Comparison of ENCODE assay signal across 8 cellular contexts in the genomic region with DNA sequence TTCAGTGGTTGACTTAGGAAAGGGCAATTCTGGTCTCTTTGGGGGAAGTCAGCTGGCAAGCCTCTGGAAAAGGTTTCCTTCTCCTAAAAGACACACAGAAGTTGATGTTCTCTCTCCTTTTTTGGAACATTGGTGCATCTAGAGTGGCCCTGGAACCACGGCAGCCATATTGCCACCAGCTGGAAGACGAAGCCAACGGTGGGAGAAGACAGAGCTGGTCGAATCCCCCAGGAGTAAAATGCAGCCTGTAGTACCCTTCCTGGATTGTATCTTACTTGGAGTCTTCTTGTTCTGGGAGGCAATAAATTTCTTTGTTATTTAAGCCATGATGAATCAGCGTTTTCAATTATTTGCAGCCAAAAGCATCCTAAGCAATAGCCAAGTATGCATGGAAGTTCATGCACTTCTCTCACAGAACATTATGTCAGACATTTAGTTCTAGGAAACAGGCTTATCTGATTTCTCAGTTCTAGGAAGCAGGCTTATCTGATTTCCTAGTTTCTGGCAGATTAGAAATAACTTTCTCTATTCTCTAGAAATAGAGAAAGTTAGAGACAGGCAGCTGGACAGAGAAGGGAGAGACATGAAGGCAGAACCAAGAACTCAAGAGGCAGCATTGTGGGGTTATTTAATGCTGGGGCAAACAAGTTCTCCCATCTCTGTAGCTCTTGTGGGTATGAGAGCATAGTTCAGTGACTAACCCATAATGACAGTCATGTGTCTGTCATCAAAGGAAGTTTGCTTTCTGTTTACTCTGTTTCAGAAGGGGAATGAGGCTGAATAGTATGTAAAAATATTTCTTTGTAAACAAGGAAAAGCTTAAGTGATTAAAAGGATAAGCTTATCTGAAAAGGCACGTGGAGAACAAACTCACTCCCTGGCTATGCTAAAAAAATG. TPM values are rescaled to one million over a fixed set of nuclear protein-coding genes. Genes with fewer than 3 reads are reported as not detected.
DNase-seq lines count a peak whose midpoint lies in the region; ATAC-seq and TF ChIP-seq lines count a peak whose summit lies in the region.

No MANE protein-coding gene starts in this region.

- WGBS in prostate gland = 69% methylated on average over 6 of the region's 6 CpGs

- H3K4me1 Mint-ChIP-seq in CD14-positive monocyte (peaks cover 27% of the 10 kb centered on the region), T-cell (peaks cover 54 to 60% (median 59%) of the 10 kb centered on the region in 3 donors)

- TF ChIP-seq CTCF in CD14-positive monocyte (IDR thresholded peaks at IDR 0.05) = no peak
- TF ChIP-seq CTCF in prostate gland (IDR thresholded peaks at IDR 0.05) = no peak

- DNase-seq in CD14-positive monocyte (ENCODE audit: low spot score) = no peak
- DNase-seq in T-cell = no peak
- peak; percentile 78 for DNase-seq in foreskin melanocyte
- DNase-seq in NCI-H146 treated with DMSO at 0.1 percent for 48 hours (lab: John Stamatoyannopoulos, UW; ENCODE audit: unreplicated experiment) = no peak
- no peak for DNase-seq in prostate gland (ENCODE audit: low spot score)
- DNase-seq in DMS79 treated with DMSO at 0.1 percent for 48 hours (lab: John Stamatoyannopoulos, UW) = no peak

- CTCF ChIA-PET in T-cell (lab: Charles Lee) = interaction anchor here (0.5 to 2.1 kb wide), 14 partner anchors 9 to 525 kb away, joined by 3 to 7 read pairs (median 4); no protein-coding TSS in a partner anchor

- H3K4me3 Mint-ChIP-seq in CD14-positive monocyte (peak overlapping the region; percentile 34 to 72), T-cell (peak overlapping the region; percentile 13 to 55 (median 51))

- intact Hi-C loops in CD14-positive monocyte (cut with micrococcal nuclease) = loop anchor here (5.0 to 10.0 kb wide), 2 partner anchors 40 to 63 kb away; a partner anchor contains a TSS
- intact Hi-C loops in prostate gland (cut with DNase I) = no loop called here

- POLR2A ChIA-PET in T-cell (lab: Charles Lee) = interaction anchor here (0.6 to 1.8 kb wide), 10 partner anchors 9 to 136 kb away, joined by 3 to 11 read pairs (median 5); a partner anchor contains a TSS

- H3K36me3 Mint-ChIP-seq in CD14-positive monocyte (no peaks in the 10 kb centered on the region), T-cell (no peaks in the 10 kb centered on the region)

- H3K27ac Mint-ChIP-seq in CD14-positive monocyte (peak overlapping the region; percentile 87 to 96 (median 93)), T-cell (peak overlapping the region; percentile 96)

- H3K27me3 Mint-ChIP-seq in CD14-positive monocyte (ENCODE audit: low read depth in 3 of 3) = no peaks in the 10 kb centered on the region
- no peaks in the 10 kb centered on the region for H3K27me3 Mint-ChIP-seq in T-cell

- no peaks in the 10 kb centered on the region for H3K27me3 ChIP-seq in prostate gland (replicated peaks; ENCODE audit: insufficient read depth)

- no peak overlapping the region for H3K27ac ChIP-seq in prostate gland

- no peak for TF ChIP-seq POLR2A in prostate gland (IDR thresholded peaks at IDR 0.05)

- H3K4me3 ChIP-seq in prostate gland = no peak overlapping the region

- ATAC-seq in GM18909 (IDR thresholded peaks at IDR 0.05; ENCODE audit: poor library complexity, unreplicated experiment) = peak; percentile 68
- peak; percentile 74 for ATAC-seq in HG03097 (IDR thresholded peaks at IDR 0.05; ENCODE audit: low FRiP score, unreplicated experiment)
- peak; percentile 90 to 98 (median 95) for ATAC-seq in T-cell (replicated peaks in 1 of 4)

- no peaks in the 10 kb centered on the region for H3K9me3 ChIP-seq in prostate gland

- H3K9me3 Mint-ChIP-seq in CD14-positive monocyte = no peaks in the 10 kb centered on the region
- H3K9me3 Mint-ChIP-seq in T-cell = no peaks in the 10 kb centered on the region

- H3K36me3 ChIP-seq in prostate gland = no peaks in the 10 kb centered on the region

- H3K4me1 ChIP-seq in prostate gland (replicated peaks) = no peaks in the 10 kb centered on the region

RNA-seq across cellular contexts. Expression of a gene that starts 40.5 kb away (rescaled TPM):
- 10 to 100 TPM in 1 of 2 donors, 1 to 10 TPM in 1; 8.0 to 13.3 TPM for polyA plus RNA-seq in CD14-positive monocyte
- total RNA-seq in T-cell (10 to 100 TPM; 39.0 to 67.6 (median 51.3) TPM), prostate gland (10 to 100 TPM in 1 of 2 donors, 1 to 10 TPM in 1; 3.8 to 28.3 TPM)
